In genomic region chr19:9586764-9587163, GRCh38 we compare ENCODE assay signal across 8 cellular contexts. TPM values are rescaled to one million over a fixed set of nuclear protein-coding genes. Genes with fewer than 3 reads are reported as not detected.
DNase-seq lines count a peak whose midpoint lies in the region; ATAC-seq and TF ChIP-seq lines count a peak whose summit lies in the region.

No MANE protein-coding gene starts in this region.

- no peaks in the 10 kb centered on the region; the same call in 1 of the 2 replicates for H3K27me3 ChIP-seq in MG63
- no peaks in the 10 kb centered on the region for H3K27me3 ChIP-seq in trophoblast cell (ENCODE audit: insufficient read depth, low read length)
- peaks cover 4% of the 10 kb centered on the region for H3K27me3 ChIP-seq in upper lobe of right lung

- WGBS in trophoblast cell (ENCODE audit: extremely low coverage, insufficient coverage, insufficient read length), result no CpG with 5 or more reads among the region's 7 CpGs

- peak; percentile 66 for TF ChIP-seq CTCF in upper lobe of right lung (IDR thresholded peaks at IDR 0.05)

- peaks cover 12% of the 10 kb centered on the region for H3K79me2 ChIP-seq in trophoblast cell (ENCODE audit: control insufficient read depth, insufficient read depth, low read length, poor library complexity)

- H3K36me3 ChIP-seq in MG63 (peaks cover 17% of the 10 kb centered on the region), trophoblast cell (ENCODE audit: control insufficient read depth in 1 of 2, insufficient read depth in 2 of 2, low read length in 2 of 2) (no peaks in the 10 kb centered on the region), upper lobe of right lung (no peaks in the 10 kb centered on the region)

- peak; percentile 79 for ATAC-seq in upper lobe of right lung
- ATAC-seq in GM21825 (IDR thresholded peaks at IDR 0.05; ENCODE audit: unreplicated experiment), result no peak

- H4K12ac ChIP-seq in trophoblast cell (ENCODE audit: low read depth, low read length), result no peak overlapping the region

- H3K4me3 ChIP-seq in MG63, result no peak overlapping the region
- no peak overlapping the region for H3K4me3 ChIP-seq in trophoblast cell (ENCODE audit: low read depth, low read length)
- no peak overlapping the region for H3K4me3 ChIP-seq in upper lobe of right lung

- H4K8ac ChIP-seq in trophoblast cell (ENCODE audit: low read depth, low read length), result no peak overlapping the region

- no peak overlapping the region for H3K4ac ChIP-seq in trophoblast cell (ENCODE audit: low read depth, low read length)

- no peak overlapping the region for H2AFZ ChIP-seq in trophoblast cell (ENCODE audit: insufficient read depth, low read length, poor library complexity)

- no peak overlapping the region for H2AK5ac ChIP-seq in trophoblast cell (ENCODE audit: low read length)

- no peak overlapping the region for H4K91ac ChIP-seq in trophoblast cell (ENCODE audit: low read depth, low read length)

- no peak overlapping the region for H3K9ac ChIP-seq in trophoblast cell (ENCODE audit: low read length)

- H2BK5ac ChIP-seq in trophoblast cell (ENCODE audit: low read depth, low read length, poor library complexity), result no peak overlapping the region

- no peak overlapping the region for H3K23ac ChIP-seq in trophoblast cell (ENCODE audit: low read length)

- peak; percentile 45 for DNase-seq in DMS 273 treated with DMSO at 0.1 percent for 48 hours (lab: John Stamatoyannopoulos, UW)
- DNase-seq in MG63, result peak; percentile 56
- DNase-seq in SHP77 treated with DMSO at 0.1 percent for 48 hours (lab: John Stamatoyannopoulos, UW), result peak; percentile 38
- DNase-seq in activated effector memory CD4-positive, alpha-beta T cell treated with anti-CD3 and anti-CD28 coated beads, Interleukin-2, amount 50 U/mL, for 16 hours, result peak; percentile 91
- DNase-seq in germinal center (ENCODE audit: low spot score), result peak; percentile 50
- DNase-seq in trophoblast cell, result peak; percentile 85 to 94
- peak; percentile 67 for DNase-seq in upper lobe of right lung

- H2BK120ac ChIP-seq in trophoblast cell (ENCODE audit: insufficient read depth, low read length, poor library complexity), result no peak overlapping the region

- H3K9me3 ChIP-seq in MG63 (peaks cover 17% of the 10 kb centered on the region), trophoblast cell (ENCODE audit: insufficient read depth, low read depth, low read length) (no peaks in the 10 kb centered on the region), upper lobe of right lung (no peaks in the 10 kb centered on the region)

- H3K18ac ChIP-seq in trophoblast cell (ENCODE audit: low read length), result no peak overlapping the region

- peaks cover 6% of the 10 kb centered on the region for H3K79me1 ChIP-seq in trophoblast cell (ENCODE audit: low read length)

- no peak overlapping the region for H3K14ac ChIP-seq in trophoblast cell (ENCODE audit: low read length)

- H2BK12ac ChIP-seq in trophoblast cell (ENCODE audit: low read length), result no peak overlapping the region

- H3K4me2 ChIP-seq in trophoblast cell (ENCODE audit: low read length), result no peak overlapping the region

- intact Hi-C loops in upper lobe of right lung (cut with DNase I), result no loop called here

- H3K4me1 ChIP-seq in trophoblast cell (ENCODE audit: control insufficient read depth in 1 of 2, insufficient read depth in 2 of 2, low read length in 2 of 2) (peaks cover 0 to 6% of the 10 kb centered on the region in 2 experiments), upper lobe of right lung (peaks cover 5% of the 10 kb centered on the region)

- no peak overlapping the region for H3K27ac ChIP-seq in trophoblast cell (ENCODE audit: low read depth, low read length)
- H3K27ac ChIP-seq in upper lobe of right lung, result no peak overlapping the region

RNA-seq across cellular contexts. Expression of gene ZNF121, which starts 2.5 kb away (rescaled TPM):
- total RNA-seq in MG63 (2014; rRNA removed; shearing (Covaris generic); ENCODE audit: low replicate concordance), result 37.6 and 64.8 TPM in 2 replicates
- 24.2 and 25.1 TPM in 2 replicates for polyA plus RNA-seq in trophoblast cell (2013)
- total RNA-seq in upper lobe of right lung, result 25.1 TPM

RNA-seq across cellular contexts. Expression of gene ZNF561, which starts 34.3 kb away (rescaled TPM):
- 9.2 and 26.3 TPM in 2 replicates for total RNA-seq in MG63 (2014; rRNA removed; shearing (Covaris generic); ENCODE audit: low replicate concordance)
- polyA plus RNA-seq in trophoblast cell (2013), result 34.5 and 34.6 TPM in 2 replicates
- 34.7 TPM for total RNA-seq in upper lobe of right lung

RNA-seq across cellular contexts. Expression of gene ZNF426, which starts 48.3 kb away (rescaled TPM):
- 0.72 and 1.1 TPM in 2 replicates for total RNA-seq in MG63 (2014; rRNA removed; shearing (Covaris generic); ENCODE audit: low replicate concordance)
- polyA plus RNA-seq in trophoblast cell (2013), result 8.0 and 8.2 TPM in 2 replicates
- total RNA-seq in upper lobe of right lung, result 15.3 TPM

Comparison
In these comparisons a context has a peak if more than half of its experiments do, and no peak if none do; other contexts are left out.
1. DNase-seq: peak in every context shown above with its lines; median percentile 91 in activated effector memory CD4-positive, alpha-beta T cell treated with anti-CD3 and anti-CD28 coated beads, Interleukin-2, amount 50 U/mL, for 16 hours; 90 in trophoblast cell; 67 in upper lobe of right lung; 56 in MG63; 50 in germinal center; 45 in DMS 273 treated with DMSO at 0.1 percent for 48 hours; 38 in SHP77 treated with DMSO at 0.1 percent for 48 hours.